In the genomic region with DNA sequence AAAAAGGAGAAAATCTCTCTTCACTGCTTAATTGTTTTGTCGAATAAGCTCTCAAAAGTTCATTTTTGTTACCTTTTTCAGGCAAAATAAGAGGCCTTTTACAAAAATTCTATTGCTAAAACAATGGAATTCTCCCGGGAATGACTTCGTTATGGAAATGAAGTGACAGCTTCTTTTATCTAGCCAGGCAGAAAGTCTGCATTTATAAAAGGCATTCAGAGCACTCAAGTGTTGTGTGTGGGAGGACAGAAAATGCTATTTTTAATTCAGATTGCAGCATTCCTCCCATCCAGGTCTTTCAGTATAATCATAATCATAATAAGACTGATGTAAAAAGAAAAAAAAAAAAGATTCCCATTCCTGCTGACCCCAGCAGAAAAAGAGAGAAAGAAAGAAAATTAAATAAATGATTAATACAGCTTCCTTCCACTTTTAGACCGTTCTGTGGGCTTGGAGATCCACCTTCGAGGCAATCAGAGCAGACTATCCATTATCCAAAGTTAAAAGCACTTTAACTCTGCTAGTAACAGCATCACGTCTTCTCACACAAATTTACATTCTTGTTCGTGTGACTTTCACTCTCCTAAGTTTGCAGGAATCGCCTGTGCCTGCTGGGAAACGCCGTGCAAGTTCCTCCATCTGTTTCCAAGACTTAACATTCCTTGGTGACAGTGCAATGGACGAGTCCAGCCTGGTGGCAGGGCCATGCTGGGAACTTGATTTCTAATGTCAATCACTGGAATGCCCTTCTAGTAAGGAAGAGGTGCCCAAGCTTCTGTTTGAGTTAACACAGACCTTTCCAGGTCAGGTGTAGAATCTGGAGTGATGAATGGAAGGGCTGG, we compare ENCODE assay signal across 13 cellular contexts.
DNase-seq lines count a peak whose midpoint lies in the region; ATAC-seq and TF ChIP-seq lines count a peak whose summit lies in the region.
"Had no signal": no experiment of that assay in that cellular context is flagged by ENCODE, and none has a peak within 500 bp of the region (broad histone marks: within the 10 kb centered on the region; RNA-seq: fewer than 3 reads in every experiment).

No MANE protein-coding gene starts in this region.

- H3K36me3 ChIP-seq in A673 (ENCODE audit: insufficient read depth, low read length, poor library complexity, severe bottlenecking) (no peaks in the 10 kb centered on the region), GM23338 (ENCODE audit: insufficient read depth) (no peaks in the 10 kb centered on the region), ectodermal cell (ENCODE audit: control insufficient read depth, insufficient read depth, low read length) (no peaks in the 10 kb centered on the region), mesendoderm (ENCODE audit: control insufficient read depth, insufficient read depth, low read length) (no peaks in the 10 kb centered on the region)
- H3K36me3 ChIP-seq: ascending aorta, thyroid gland had no signal

- H3K9me2 ChIP-seq in GM23338 (ENCODE audit: insufficient read depth): no peaks in the 10 kb centered on the region

- no peak overlapping the region for H4K8ac ChIP-seq in mesendoderm (ENCODE audit: low read depth, low read length)

- intact Hi-C loops in A673 (cut with micrococcal nuclease; ENCODE audit: unreplicated experiment): no loop called here

- H4K5ac ChIP-seq in mesendoderm (ENCODE audit: low read length): no peak overlapping the region

- BruUV-seq in A673 (replicated peaks; lab: Mats Ljungman, UMichigan): no TSS peak

- H3K23ac ChIP-seq in mesendoderm (ENCODE audit: low read length): no peak overlapping the region

- H3K9me3 Mint-ChIP-seq in GM23338: peaks cover 7% of the 10 kb centered on the region; the same call in 1 of the 3 replicates

- H4K20me1 ChIP-seq in GM23338 (replicated peaks; ENCODE audit: insufficient read depth): no peaks in the 10 kb centered on the region

- no peak overlapping the region for H3K9ac ChIP-seq in mesendoderm (ENCODE audit: low read length)

- no peak overlapping the region for H3K4ac ChIP-seq in mesendoderm (ENCODE audit: low read depth, low read length)

- H3K18ac ChIP-seq in mesendoderm (ENCODE audit: low read length): no peak overlapping the region

- H2AK5ac ChIP-seq in mesendoderm (ENCODE audit: low read length): no peak overlapping the region

- H3K27ac ChIP-seq in A673 (ENCODE audit: low read depth, low read length, poor library complexity, severe bottlenecking) (no peak overlapping the region), GM23338 (ENCODE audit: low read depth) (peak overlapping the region; percentile 75), ectodermal cell (ENCODE audit: insufficient read depth, low read depth, low read length, poor library complexity, severe bottlenecking) (peak overlapping the region; percentile 52), mesendoderm (ENCODE audit: low read depth, low read length) (no peak overlapping the region)
- H3K27ac ChIP-seq: ascending aorta, thyroid gland had no signal

- H2AFZ ChIP-seq in GM23338: no peak overlapping the region

- H2BK5ac ChIP-seq in mesendoderm (ENCODE audit: low read length): no peak overlapping the region

- H3K27me3 Mint-ChIP-seq in GM23338 (ENCODE audit: insufficient read depth, low read depth, poor library complexity): peaks cover 3% of the 10 kb centered on the region
- H3K27me3 Mint-ChIP-seq: activated CD4-positive, alpha-beta T cell treated with anti-CD3 and anti-CD28 coated beads for 36 hours had no signal

- H3K4me3 ChIP-seq in A673 (ENCODE audit: low read depth, low read length, poor library complexity, severe bottlenecking) (no peak overlapping the region), GM23338 (peak overlapping the region; percentile 9), ectodermal cell (ENCODE audit: insufficient read depth, low read depth, low read length) (no peak overlapping the region), mesendoderm (ENCODE audit: low read length) (no peak overlapping the region)
- H3K4me3 ChIP-seq: thyroid gland had no signal

- peak; percentile 20 for DNase-seq in A673 (ENCODE audit: low spot score)
- DNase-seq in GM23338 (ENCODE audit: low spot score): peak; percentile 56
- peak; percentile 46 for DNase-seq in mesendoderm
- DNase-seq in left lobe of liver (ENCODE audit: low spot score): no peak
- DNase-seq in cortex of kidney (lab: John Stamatoyannopoulos, UW): no peak
- no peak for DNase-seq in NCI-H82 treated with DMSO at 0.1 percent for 48 hours (lab: John Stamatoyannopoulos, UW; ENCODE audit: unreplicated experiment)
- DNase-seq: activated CD4-positive, alpha-beta T cell treated with anti-CD3 and anti-CD28 coated beads for 36 hours; nucleus accumbens; T-helper 1 cell; thyroid gland had no signal

- TF ChIP-seq CTCF in A673 (conservative IDR thresholded peaks at IDR 0.05; ENCODE audit: low read depth, low read length) (no peak), GM23338 (conservative IDR thresholded peaks at IDR 0.05; ENCODE audit: low read depth in 2 of 2) (no peak)

- H3K27me3 ChIP-seq in A673 (replicated peaks; ENCODE audit: insufficient read depth, low read depth, low read length, poor library complexity): no peaks in the 10 kb centered on the region
- no peaks in the 10 kb centered on the region for H3K27me3 ChIP-seq in GM23338 (ENCODE audit: insufficient read depth)
- no peaks in the 10 kb centered on the region for H3K27me3 ChIP-seq in ectodermal cell (ENCODE audit: control insufficient read depth, insufficient read depth, low read length, poor library complexity, severe bottlenecking)
- no peaks in the 10 kb centered on the region for H3K27me3 ChIP-seq in mesendoderm (ENCODE audit: insufficient read depth, low read length, poor library complexity)
- H3K27me3 ChIP-seq: ascending aorta, thyroid gland had no signal

- peaks cover 37% of the 10 kb centered on the region for H3K4me1 Mint-ChIP-seq in GM23338

- H3K36me3 Mint-ChIP-seq in GM23338 (ENCODE audit: low read depth): peaks cover 4% of the 10 kb centered on the region; the same call in 1 of the 3 replicates

- H3K4me1 ChIP-seq in A673 (ENCODE audit: insufficient read depth, low read length, poor library complexity, severe bottlenecking) (peaks cover 10% of the 10 kb centered on the region), GM23338 (ENCODE audit: insufficient read depth) (peaks cover 43% of the 10 kb centered on the region), ectodermal cell (ENCODE audit: control insufficient read depth, insufficient read depth, low read length) (peaks cover 11% of the 10 kb centered on the region), mesendoderm (ENCODE audit: control insufficient read depth, low read depth, low read length) (peaks cover 4% of the 10 kb centered on the region)

- 31 to 32% methylated on average over 11 of the region's 11 CpGs for WGBS in ectodermal cell, 2 experiments
- WGBS in mesendoderm (ENCODE audit: extremely low coverage, insufficient coverage, low lambda C conversion rate): no CpG with 5 or more reads among the region's 11 CpGs

- H3K79me2 ChIP-seq in GM23338 (replicated peaks; ENCODE audit: insufficient read depth) (no peaks in the 10 kb centered on the region), mesendoderm (ENCODE audit: control insufficient read depth, insufficient read depth, low read length) (no peaks in the 10 kb centered on the region)

- H3K27ac Mint-ChIP-seq in GM23338: peak overlapping the region; percentile 43
- H3K27ac Mint-ChIP-seq: activated CD4-positive, alpha-beta T cell treated with anti-CD3 and anti-CD28 coated beads for 36 hours had no signal

- peak overlapping the region; percentile 8; the same call in 1 of the 3 replicates for H3K4me3 Mint-ChIP-seq in GM23338
- H3K4me3 Mint-ChIP-seq: activated CD4-positive, alpha-beta T cell treated with anti-CD3 and anti-CD28 coated beads for 36 hours had no signal

- no peak overlapping the region for H2BK15ac ChIP-seq in mesendoderm (replicated peaks; ENCODE audit: low read depth)

- H2BK120ac ChIP-seq in mesendoderm (ENCODE audit: low read depth, low read length): no peak overlapping the region

- ATAC-seq in GM23338 (peak; percentile 70), HG02642 (IDR thresholded peaks at IDR 0.05; ENCODE audit: poor library complexity, unreplicated experiment) (no peak), left lobe of liver (no peak)

- H3K9me3 ChIP-seq in A673 (ENCODE audit: low read depth, low read length, poor library complexity, severe bottlenecking): no peaks in the 10 kb centered on the region
- H3K9me3 ChIP-seq in ectodermal cell (ENCODE audit: control insufficient read depth, low read length): no peaks in the 10 kb centered on the region
- H3K9me3 ChIP-seq: ascending aorta, thyroid gland had no signal

- H3K4me2 ChIP-seq in GM23338 (peak overlapping the region; percentile 42), mesendoderm (ENCODE audit: low read length) (no peak overlapping the region)

- POLR2A ChIA-PET in A673 (lab: Charles Lee; ENCODE audit: low non-redundant PET): no interaction called here

- no peaks in the 10 kb centered on the region for H3F3A ChIP-seq in GM23338 (replicated peaks; ENCODE audit: low read depth)

- H3K56ac ChIP-seq in mesendoderm (ENCODE audit: low read length): no peak overlapping the region

- CTCF ChIA-PET in A673 (lab: Charles Lee): interaction anchor here (0.7 kb wide), 1 partner anchor 639 kb away, joined by 4 read pairs; no protein-coding TSS in a partner anchor

- no peaks in the 10 kb centered on the region for H3K79me1 ChIP-seq in mesendoderm (ENCODE audit: low read length)

TF ChIP-seq in GM23338, 12 proteins besides CTCF, POLR2A, EP300 and RAD21 (continues in another document):
- TF ChIP-seq REST (IDR thresholded peaks at IDR 0.05; ENCODE audit: unreplicated experiment): no peak

Comparison
In these comparisons a context has a peak if more than half of its experiments do, and no peak if none do; other contexts are left out.
1. DNase-seq: peak in A673 (single experiment), GM23338 (single experiment) and mesendoderm (single experiment); none in left lobe of liver (single experiment), cortex of kidney (single experiment) and NCI-H82 treated with DMSO at 0.1 percent for 48 hours (single experiment).
2. H3K27ac ChIP-seq: peak in GM23338 (single experiment) and ectodermal cell (single experiment); none in A673 (single experiment) and mesendoderm (single experiment).